28 cellular contexts compared by ENCODE assay signal in genomic region chr12:117144599-117144998, GRCh38. TPM values are rescaled to one million over a fixed set of nuclear protein-coding genes. Genes with fewer than 3 reads are reported as not detected.
"Had no signal": no experiment of that assay in that cellular context is flagged by ENCODE, and none has a peak within 500 bp of the region (broad histone marks: within the 10 kb centered on the region; RNA-seq: fewer than 3 reads in every experiment).

No MANE protein-coding gene starts in this region.

- H3K27ac ChIP-seq: ascending aorta, brain microvascular endothelial cell, esophagus squamous epithelium, gastroesophageal sphincter, heart right ventricle, lower lobe of right lung, sigmoid colon, SJSA1, thyroid gland, upper lobe of right lung had no signal

- H3K4me3 ChIP-seq: ascending aorta, esophagus squamous epithelium, gastroesophageal sphincter, heart right ventricle, lower lobe of right lung, pancreas, sigmoid colon, SJSA1, smooth muscle cell, thyroid gland, upper lobe of right lung had no signal

- H3K27ac Mint-ChIP-seq: activated B cell treated with CpG ODN at 0.5 μM for 24 hours; activated naive CD4-positive, alpha-beta T cell treated with anti-CD3 and anti-CD28 coated beads, Interleukin-2, amount 50 U/mL, for 24 hours; activated T-helper 1 cell treated with anti-CD3 and anti-CD28 coated beads, Interleukin-12 subunit alpha, Interleukin-12 subunit beta, Interleukin-2, Interleukin-4 antibody, amounts not matched to agents 30 ng/mL and 10 ng/mL and 1 ng/mL, durations not matched to agents 14 hours and 24 hours and 36 hours; endodermal cell; immature natural killer cell; natural killer cell treated with Interleukin-12 subunit alpha and Interleukin-12 subunit beta and Interleukin-15 and Interleukin-18, amount 100 ng/mL, for 72 hours; stimulated activated naive B cell treated with anti-CD40 and anti-IgM and Interleukin-4, amounts not matched to agents 10 μg/mL and 1 μg/mL and 100 μg/mL, for 72 hours had no signal

- H3K4me3 Mint-ChIP-seq: activated B cell treated with CpG ODN at 0.5 μM for 24 hours; activated CD4-positive, alpha-beta memory T cell treated with anti-CD3 and anti-CD28 coated beads for 36 hours; activated naive CD4-positive, alpha-beta T cell treated with anti-CD3 and anti-CD28 coated beads, Interleukin-2, amount 50 U/mL, for 24 hours; activated T-helper 1 cell treated with anti-CD3 and anti-CD28 coated beads, Interleukin-12 subunit alpha, Interleukin-12 subunit beta, Interleukin-2, Interleukin-4 antibody, amounts not matched to agents 30 ng/mL and 10 ng/mL and 1 ng/mL, durations not matched to agents 14 hours and 24 hours and 36 hours; endodermal cell; immature natural killer cell; natural killer cell treated with Interleukin-12 subunit alpha and Interleukin-12 subunit beta and Interleukin-15 and Interleukin-18, amount 100 ng/mL, for 72 hours; stimulated activated naive B cell treated with anti-CD40 and anti-IgM and Interleukin-4, amounts not matched to agents 10 μg/mL and 1 μg/mL and 100 μg/mL, for 72 hours had no signal

- H3K4me1 ChIP-seq: ascending aorta, SJSA1 had no signal

- H3K36me3 ChIP-seq: brain microvascular endothelial cell had no signal

- DNase-seq: activated B cell treated with CpG ODN at 0.5 μM for 24 hours; activated CD4-positive, alpha-beta memory T cell treated with anti-CD3 and anti-CD28 coated beads for 36 hours; activated CD4-positive, alpha-beta T cell treated with anti-CD3 and anti-CD28 coated beads for 4 hours; activated gamma-delta T cell treated with Interleukin-2 at 50 U/mL for 16 hours; brain microvascular endothelial cell; central memory CD4-positive, alpha-beta T cell; endodermal cell; esophagus squamous epithelium; heart right ventricle; immature natural killer cell; lower lobe of right lung; pancreas; retina; sigmoid colon; stimulated activated CD4-positive, alpha-beta T cell treated with anti-CD3 and anti-CD28 coated beads, Interleukin-2, amount 100 ng/mL, for 48 hours; stimulated activated CD8-positive, alpha-beta memory T cell treated with anti-CD3 and anti-CD28 coated beads, Interleukin-4, amount 100 ng/mL, for 48 hours; stimulated activated naive B cell treated with anti-CD40 and anti-IgM and Interleukin-4, amounts not matched to agents 10 μg/mL and 1 μg/mL and 100 μg/mL, for 72 hours; T-helper 1 cell; thyroid gland; upper lobe of right lung had no signal

- H3K27me3 Mint-ChIP-seq: activated B cell treated with CpG ODN at 0.5 μM for 24 hours; activated CD4-positive, alpha-beta memory T cell treated with anti-CD3 and anti-CD28 coated beads for 36 hours; activated naive CD4-positive, alpha-beta T cell treated with anti-CD3 and anti-CD28 coated beads, Interleukin-2, amount 50 U/mL, for 24 hours; natural killer cell treated with Interleukin-12 subunit alpha and Interleukin-12 subunit beta and Interleukin-15 and Interleukin-18, amount 100 ng/mL, for 72 hours; stimulated activated naive B cell treated with anti-CD40 and anti-IgM and Interleukin-4, amounts not matched to agents 10 μg/mL and 1 μg/mL and 100 μg/mL, for 72 hours had no signal

- ATAC-seq: gastroesophageal sphincter; heart right ventricle; left lobe of liver; lower lobe of right lung; natural killer cell treated with Interleukin-12 subunit alpha and Interleukin-12 subunit beta and Interleukin-15 and Interleukin-18, amount 100 ng/mL, for 72 hours; pancreas; stimulated activated naive B cell treated with anti-CD40 and anti-IgM and Interleukin-4, amounts not matched to agents 10 μg/mL and 1 μg/mL and 100 μg/mL, for 72 hours; upper lobe of right lung had no signal

- H3K9me3 ChIP-seq: ascending aorta, esophagus squamous epithelium, gastroesophageal sphincter, heart right ventricle, lower lobe of right lung, pancreas, sigmoid colon, SJSA1, thyroid gland, upper lobe of right lung had no signal

- H3K36me3 Mint-ChIP-seq: natural killer cell treated with Interleukin-12 subunit alpha and Interleukin-12 subunit beta and Interleukin-15 and Interleukin-18, amount 100 ng/mL, for 72 hours had no signal

- H3K9me3 Mint-ChIP-seq: activated B cell treated with CpG ODN at 0.5 μM for 24 hours; activated CD4-positive, alpha-beta memory T cell treated with anti-CD3 and anti-CD28 coated beads for 36 hours; activated naive CD4-positive, alpha-beta T cell treated with anti-CD3 and anti-CD28 coated beads, Interleukin-2, amount 50 U/mL, for 24 hours; activated T-helper 1 cell treated with anti-CD3 and anti-CD28 coated beads, Interleukin-12 subunit alpha, Interleukin-12 subunit beta, Interleukin-2, Interleukin-4 antibody, amounts not matched to agents 30 ng/mL and 10 ng/mL and 1 ng/mL, durations not matched to agents 14 hours and 24 hours and 36 hours; endodermal cell; immature natural killer cell; natural killer cell treated with Interleukin-12 subunit alpha and Interleukin-12 subunit beta and Interleukin-15 and Interleukin-18, amount 100 ng/mL, for 72 hours; stimulated activated naive B cell treated with anti-CD40 and anti-IgM and Interleukin-4, amounts not matched to agents 10 μg/mL and 1 μg/mL and 100 μg/mL, for 72 hours had no signal

- H3K27me3 ChIP-seq: ascending aorta, brain microvascular endothelial cell, esophagus squamous epithelium, gastroesophageal sphincter, heart right ventricle, pancreas, sigmoid colon, SJSA1, thyroid gland, upper lobe of right lung had no signal

RNA-seq across cellular contexts. Expression of gene TESC, which starts 45.4 kb away (rescaled TPM):
- total RNA-seq: SJSA1 had no signal
